31 cellular contexts compared by ENCODE assay signal in the genomic region with DNA sequence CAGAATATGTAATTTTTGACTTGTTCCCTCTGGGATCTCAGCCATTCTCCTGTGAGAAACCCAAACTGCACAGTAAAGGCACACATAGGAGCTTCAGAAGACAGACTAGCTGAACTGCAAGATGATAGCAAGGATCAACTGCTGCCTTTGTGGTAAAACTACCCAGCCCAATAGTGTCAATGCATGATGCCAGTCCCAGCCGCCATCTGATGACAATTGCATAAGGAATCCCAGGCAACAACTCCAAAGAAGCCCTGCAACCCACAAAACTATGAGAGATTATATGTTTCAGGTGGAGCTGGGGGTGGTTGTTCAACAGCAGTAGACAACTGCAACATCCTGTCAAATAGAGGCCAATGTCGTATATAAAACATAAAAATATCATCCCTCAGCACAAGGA.
"Had no signal": no experiment of that assay in that cellular context is flagged by ENCODE, and none has a peak within 500 bp of the region (broad histone marks: within the 10 kb centered on the region; RNA-seq: fewer than 3 reads in every experiment).

No MANE protein-coding gene starts in this region.

- H3K27ac ChIP-seq: adrenal gland, body of pancreas, epithelial cell of prostate, esophagus squamous epithelium, gastroesophageal sphincter, heart right ventricle, WERI-Rb-1 had no signal

- H3K4me1 ChIP-seq: adrenal gland, body of pancreas, esophagus squamous epithelium, gastroesophageal sphincter, heart right ventricle had no signal

- DNase-seq: activated B cell treated with CpG ODN at 0.5 μM for 24 hours; activated CD4-positive, alpha-beta T cell treated with anti-CD3 and anti-CD28 coated beads for 48 hours; activated CD4-positive, alpha-beta T cell treated with anti-CD3 and anti-CD28 coated beads, Interleukin-2, amount 50 U/mL, for 1 hour; activated CD4-positive, alpha-beta T cell treated with anti-CD3 and anti-CD28 coated beads, Interleukin-2, amount 50 U/mL, for 48 hours; activated CD8-positive, alpha-beta memory T cell treated with anti-CD3 and anti-CD28 coated beads for 24 hours; activated CD8-positive, alpha-beta T cell treated with anti-CD3 and anti-CD28 coated beads for 36 hours; activated effector memory CD4-positive, alpha-beta T cell treated with Interleukin-2 at 50 U/mL for 16 hours; activated gamma-delta T cell treated with Interleukin-2 at 50 U/mL for 16 hours; activated naive CD4-positive, alpha-beta T cell treated with anti-CD3 and anti-CD28 coated beads for 36 hours; activated naive CD8-positive, alpha-beta T cell treated with anti-CD3 and anti-CD28 coated beads for 36 hours; activated naive CD8-positive, alpha-beta T cell treated with anti-CD3 and anti-CD28 coated beads, Interleukin-2, amount 50 U/mL, for 24 hours; activated T-cell treated with anti-CD3 and anti-CD28 coated beads, Interleukin-2, amount 50 U/mL, for 4 hours; adrenal gland; amygdala; aorta; body of pancreas; caudate nucleus; effector CD8-positive, alpha-beta T cell; esophagus squamous epithelium; foreskin melanocyte; heart right ventricle; T-helper 17 cell; T1000; WERI-Rb-1 had no signal

- H3K36me3 ChIP-seq: adrenal gland, esophagus squamous epithelium, gastroesophageal sphincter, heart right ventricle, WERI-Rb-1 had no signal

- H3K4me3 ChIP-seq: adrenal gland, body of pancreas, esophagus squamous epithelium, gastroesophageal sphincter, heart right ventricle had no signal

- H3K27me3 ChIP-seq: adrenal gland, body of pancreas, esophagus squamous epithelium, gastroesophageal sphincter, heart right ventricle had no signal

- ATAC-seq: activated CD4-positive, CD25-positive, alpha-beta regulatory T cell treated with anti-CD3 and anti-CD28 coated beads, Interleukin-2, amount 50 U/mL, for 24 hours; activated CD8-positive, alpha-beta T cell treated with anti-CD3 and anti-CD28 coated beads for 36 hours; activated naive CD8-positive, alpha-beta T cell treated with anti-CD3 and anti-CD28 coated beads, Interleukin-2, amount 50 U/mL, for 24 hours; activated T-cell treated with anti-CD3 and anti-CD28 coated beads, Interleukin-2, amount 50 U/mL, for 4 hours; activated T-helper 17 cell treated with anti-CD3 and anti-CD28 coated beads, Interleukin-2, amount 50 U/mL, for 72 hours; body of pancreas; gastroesophageal sphincter; heart right ventricle; T-helper 17 cell had no signal

- FAIRE-seq: colon, endometrium, endothelial cell of umbilical vein had no signal

- H3K9me3 ChIP-seq: adrenal gland, body of pancreas, esophagus squamous epithelium, gastroesophageal sphincter, heart right ventricle had no signal
